In genomic region chr12:20593611-20594010, GRCh38 we compare ENCODE assay signal across 6 cellular contexts.
"Had no signal": no experiment of that assay in that cellular context is flagged by ENCODE, and none has a peak within 500 bp of the region (broad histone marks: within the 10 kb centered on the region; RNA-seq: fewer than 3 reads in every experiment).

No MANE protein-coding gene starts in this region.

- H3K36me3 Mint-ChIP-seq: IgD-negative memory B cell had no signal

- H3K27me3 Mint-ChIP-seq: IgD-negative memory B cell had no signal

- H3K27ac Mint-ChIP-seq: GM23338, IgD-negative memory B cell had no signal

- H3K4me3 Mint-ChIP-seq: GM23338, H9, IgD-negative memory B cell had no signal

- H3K4me1 Mint-ChIP-seq: IgD-negative memory B cell had no signal

- DNase-seq: H9, HCEC 1CT had no signal

- H3K9me3 Mint-ChIP-seq: GM23338, H9 had no signal

- H3K4me3 ChIP-seq: GM23338, K562 had no signal

- ATAC-seq: GM23338, HepG2, K562 had no signal
